Comparison of ENCODE assay signal across 14 cellular contexts in genomic region chr19:6678690-6679109, GRCh38. TPM values are rescaled to one million over a fixed set of nuclear protein-coding genes. Genes with fewer than 3 reads are reported as not detected.
A peak's percentile ranks its signal among the peaks of the same experiment; 100 is the strongest.
DNase-seq lines count a peak whose midpoint lies in the region; ATAC-seq and TF ChIP-seq lines count a peak whose summit lies in the region.
"Had no signal": no experiment of that assay in that cellular context is flagged by ENCODE, and none has a peak within 500 bp of the region (broad histone marks: within the 10 kb centered on the region; RNA-seq: fewer than 3 reads in every experiment).

No MANE protein-coding gene starts in this region.

- POLR2A ChIA-PET in MCF 10A (lab: Yijun Ruan, JAX): no interaction called here

- H3K4me1 ChIP-seq in mammary epithelial cell (ENCODE audit: insufficient read depth, low read length): peaks cover 28% of the 10 kb centered on the region
- no peaks in the 10 kb centered on the region for H3K4me1 ChIP-seq in ovary (ENCODE audit: insufficient read depth)

- no peak overlapping the region for H2AFZ ChIP-seq in mammary epithelial cell (ENCODE audit: low read depth, low read length)

- H3K4me3 Mint-ChIP-seq in MCF 10A (ENCODE audit: unreplicated experiment) (no peak overlapping the region), mesothelial cell of epicardium (no peak overlapping the region)
- peak overlapping the region; percentile 17 for H3K4me3 Mint-ChIP-seq in activated naive CD8-positive, alpha-beta T cell
- H3K4me3 Mint-ChIP-seq: memory B cell had no signal

- no peak for TF ChIP-seq CTCF in mammary epithelial cell (conservative IDR thresholded peaks at IDR 0.05 in 1 of 2, IDR thresholded peaks at IDR 0.05 in 1 of 2; ENCODE audit: extremely low read depth in 1 of 2, insufficient read depth in 1 of 2, low read depth in 1 of 2, low read length in 2 of 2)
- no peak for TF ChIP-seq CTCF in MCF 10A (IDR thresholded peaks at IDR 0.05; ENCODE audit: unreplicated experiment)
- no peak for TF ChIP-seq CTCF in mesothelial cell of epicardium (IDR thresholded peaks at IDR 0.05; ENCODE audit: unreplicated experiment)
- no peak for TF ChIP-seq CTCF in ovary (IDR thresholded peaks at IDR 0.05)

- H3K79me2 ChIP-seq in mammary epithelial cell (ENCODE audit: insufficient read depth, low read length): no peaks in the 10 kb centered on the region

- DNase-seq in mammary epithelial cell (peak; percentile 65), MCF 10A (ENCODE audit: unreplicated experiment) (no peak), non-pigmented ciliary epithelial cell (ENCODE audit: low read depth) (peak; percentile 8), middle frontal gyrus (ENCODE audit: extremely low spot score, low spot score) (no peak), mesothelial cell of epicardium (ENCODE audit: low spot score in 2 of 2, unreplicated experiment in 2 of 2) (no peak), ovary (no peak)
- DNase-seq: GDM1, NCI-H446 treated with DMSO at 0.1 percent for 48 hours, SK-N-SH had no signal

- intact Hi-C loops in mammary epithelial cell (cut with micrococcal nuclease) (no loop called here), MCF 10A (cut with micrococcal nuclease) (no loop called here), ovary (cut with DNase I) (no loop called here)

- H3K9ac ChIP-seq in mammary epithelial cell (ENCODE audit: insufficient read depth, low read length): no peak overlapping the region
- H3K9ac ChIP-seq: SK-N-SH had no signal

- no peaks in the 10 kb centered on the region for H3K36me3 ChIP-seq in mammary epithelial cell (ENCODE audit: insufficient read depth, low read length)
- H3K36me3 ChIP-seq in ovary: peaks cover 3% of the 10 kb centered on the region

- no peak overlapping the region for H3K27ac Mint-ChIP-seq in MCF 10A (ENCODE audit: low read depth, unreplicated experiment)
- H3K27ac Mint-ChIP-seq in activated naive CD8-positive, alpha-beta T cell: peak overlapping the region; percentile 90
- no peak overlapping the region for H3K27ac Mint-ChIP-seq in mesothelial cell of epicardium
- H3K27ac Mint-ChIP-seq: memory B cell had no signal

- TF ChIP-seq POLR2A in ovary (IDR thresholded peaks at IDR 0.05): no peak

- in situ Hi-C loops in mammary epithelial cell (cut with MboI; ENCODE audit: low sequenced_read_pairs in 2 of 2): no loop called here

- peaks cover 34% of the 10 kb centered on the region for H3K4me1 Mint-ChIP-seq in MCF 10A (ENCODE audit: insufficient read depth, unreplicated experiment)
- peaks cover 55% of the 10 kb centered on the region for H3K4me1 Mint-ChIP-seq in activated naive CD8-positive, alpha-beta T cell (ENCODE audit: low read depth)
- H3K4me1 Mint-ChIP-seq in mesothelial cell of epicardium: peaks cover 4% of the 10 kb centered on the region

- H3K9me3 Mint-ChIP-seq in MCF 10A (ENCODE audit: unreplicated experiment): no peaks in the 10 kb centered on the region
- H3K9me3 Mint-ChIP-seq in activated naive CD8-positive, alpha-beta T cell (ENCODE audit: low read depth): no peaks in the 10 kb centered on the region
- H3K9me3 Mint-ChIP-seq in mesothelial cell of epicardium: peaks cover 25% of the 10 kb centered on the region
- H3K9me3 Mint-ChIP-seq: memory B cell had no signal

- H3K27me3 Mint-ChIP-seq in MCF 10A (ENCODE audit: insufficient read depth, unreplicated experiment): no peaks in the 10 kb centered on the region
- H3K27me3 Mint-ChIP-seq in activated naive CD8-positive, alpha-beta T cell: no peaks in the 10 kb centered on the region
- peaks cover 16% of the 10 kb centered on the region for H3K27me3 Mint-ChIP-seq in mesothelial cell of epicardium (ENCODE audit: low read depth)

- dilution Hi-C loops in mammary epithelial cell (cut with HindIII; ENCODE audit: low sequenced_read_pairs): loop anchor here (5.0 to 10.0 kb wide), 9 partner anchors 44 to 906 kb away; partner anchors contain the start of gene C3

- peaks cover 100% of the 10 kb centered on the region for H3K36me3 Mint-ChIP-seq in MCF 10A (ENCODE audit: insufficient read depth, unreplicated experiment)
- no peaks in the 10 kb centered on the region for H3K36me3 Mint-ChIP-seq in activated naive CD8-positive, alpha-beta T cell
- peaks cover 2% of the 10 kb centered on the region for H3K36me3 Mint-ChIP-seq in mesothelial cell of epicardium
- H3K36me3 Mint-ChIP-seq: memory B cell had no signal

- no peak for TF ChIP-seq EP300 in ovary (IDR thresholded peaks at IDR 0.05)

- no peaks in the 10 kb centered on the region for H3K9me3 ChIP-seq in mammary epithelial cell (replicated peaks; ENCODE audit: insufficient read depth, low read length)
- peaks cover 0 to 7% of the 10 kb centered on the region in 2 donors for H3K9me3 ChIP-seq in ovary
- H3K9me3 ChIP-seq: right lobe of liver, SK-N-SH had no signal

- no peak overlapping the region for H3K27ac ChIP-seq in mammary epithelial cell (ENCODE audit: insufficient read depth, low read depth, low read length)
- no peak overlapping the region for H3K27ac ChIP-seq in ovary

- H3K4me2 ChIP-seq in mammary epithelial cell (ENCODE audit: insufficient read depth, low read depth, low read length): no peak overlapping the region
- H3K4me2 ChIP-seq: SK-N-SH had no signal

- ATAC-seq in HG02759 (IDR thresholded peaks at IDR 0.05; ENCODE audit: unreplicated experiment): no peak

- 87% methylated on average over 4 of the region's 4 CpGs for WGBS in mammary epithelial cell (ENCODE audit: low coverage, missing lambda C conversion rate)
- WGBS in ovary, 3 donors: 91 to 97% (median 94%) methylated on average over 4 of the region's 4 CpGs

- CTCF ChIA-PET in mammary epithelial cell (lab: Charles Lee; ENCODE audit: low non-redundant PET) (no interaction called here), MCF 10A (lab: Yijun Ruan, JAX) (interaction anchor here (0.6 kb wide), 1 partner anchor 185 kb away, joined by 3 read pairs; no protein-coding TSS in a partner anchor)

- H3K27me3 ChIP-seq in mammary epithelial cell (ENCODE audit: insufficient read depth, low read length) (no peaks in the 10 kb centered on the region), ovary (no peaks in the 10 kb centered on the region)
- H3K27me3 ChIP-seq: right lobe of liver had no signal

- no peaks in the 10 kb centered on the region for H4K20me1 ChIP-seq in mammary epithelial cell (ENCODE audit: insufficient read depth, low read length)

- no TSS peak for BruUV-seq in mammary epithelial cell (replicated peaks; lab: Mats Ljungman, UMichigan)
- BruUV-seq in MCF 10A (replicated peaks; lab: Mats Ljungman, UMichigan): no TSS peak

- H3K4me3 ChIP-seq in mammary epithelial cell (replicated peaks in 1 of 3; ENCODE audit: insufficient read depth in 1 of 3, low read depth in 2 of 3, low read length in 3 of 3): no peak overlapping the region
- no peak overlapping the region for H3K4me3 ChIP-seq in ovary
- H3K4me3 ChIP-seq: right lobe of liver had no signal

RNA-seq across cellular contexts. Expression of gene TNFSF14, which starts 8.7 kb away (rescaled TPM):
- total RNA-seq in mammary epithelial cell (under 1 TPM in 1 of 2 donors, not detected in 1; 0.16 TPM), MCF 10A (2022) (12.1 and 12.2 TPM in 2 replicates), mesothelial cell of epicardium (0.07 to 0.09 TPM in 2 of 3 replicates, not detected in the other), ovary (1 to 10 TPM in 6 of 7 donors, under 1 TPM in 1; 0.58 to 9.3 (median 3.7) TPM)
- polyA plus RNA-seq in mammary epithelial cell (not detected), ovary (1 to 10 TPM; 1.4 to 1.5 TPM)
- polyA minus RNA-seq in mammary epithelial cell: not detected
- polyA plus RNA-seq: AG04450, SK-N-SH had no signal

RNA-seq across cellular contexts. Expression of gene C3, which starts 41.8 kb away (rescaled TPM):
- total RNA-seq in mammary epithelial cell (100 to 1,000 TPM in 1 of 2 donors, 10 to 100 TPM in 1; 20.5 to 122 TPM), MCF 10A (2022) (842 and 872 TPM in 2 replicates), mesothelial cell of epicardium (23.1 to 35.3 TPM (median 24.5 TPM) in 3 replicates), ovary (1,000 to 10,000 TPM in 4 of 7 donors, 100 to 1,000 TPM in 3; 130 to 3,887 (median 1,173) TPM)
- polyA plus RNA-seq in mammary epithelial cell (142 TPM), ovary (1,000 to 10,000 TPM in 1 of 2 donors, 100 to 1,000 TPM in 1; 430 to 1,351 TPM)
- polyA minus RNA-seq in mammary epithelial cell: 403 TPM

RNA-seq across cellular contexts. Expression of gene GPR108, which starts 58.7 kb away (rescaled TPM):
- total RNA-seq in mammary epithelial cell (10 to 100 TPM; 50.2 to 95.9 TPM), MCF 10A (2022) (115 and 124 TPM in 2 replicates), mesothelial cell of epicardium (51.4 to 53.6 TPM (median 52.1 TPM) in 3 replicates), ovary (10 to 100 TPM; 57.6 to 76.6 (median 61.0) TPM)
- polyA plus RNA-seq in mammary epithelial cell (75.9 TPM), ovary (10 to 100 TPM; 34.0 to 69.9 TPM)
- polyA minus RNA-seq in mammary epithelial cell: 230 TPM

Comparison
In these comparisons a context has a peak if more than half of its experiments do, and no peak if none do; other contexts are left out.
1. DNase-seq: peak in mammary epithelial cell (single experiment) and non-pigmented ciliary epithelial cell (single experiment); none in MCF 10A (single experiment), middle frontal gyrus (single experiment), mesothelial cell of epicardium (0 of 2) and ovary (0 of 5).